Comparison of ENCODE assay signal across 8 cellular contexts in genomic region chr11:110907629-110908028, GRCh38.
DNase-seq lines count a peak whose midpoint lies in the region; ATAC-seq and TF ChIP-seq lines count a peak whose summit lies in the region.

No MANE protein-coding gene starts in this region.

- no peak overlapping the region for H3K4me3 ChIP-seq in AG04450 (ENCODE audit: low read depth, low read length)
- H3K4me3 ChIP-seq in body of pancreas = no peak overlapping the region

- no peaks in the 10 kb centered on the region for H3K4me1 ChIP-seq in body of pancreas

- POLR2A ChIA-PET in AG04450 (lab: Yijun Ruan, JAX) = no interaction called here

- CTCF ChIA-PET in AG04450 (lab: Charles Lee) = no interaction called here

- peaks cover 22% of the 10 kb centered on the region for H3K27me3 Mint-ChIP-seq in dendritic cell treated with granulocyte-macrophage colony-stimulating factor and Interleukin-4, amounts not matched to agents 40 ng/mL and 50 ng/mL, for 4 days

- H3K27ac ChIP-seq in AG04450 (ENCODE audit: low read depth, low read length) (no peak overlapping the region), body of pancreas (no peak overlapping the region), substantia nigra (ENCODE audit: low read depth, low read length, poor library complexity, severe bottlenecking) (no peak overlapping the region)

- no peaks in the 10 kb centered on the region for H3K9me3 Mint-ChIP-seq in dendritic cell treated with granulocyte-macrophage colony-stimulating factor and Interleukin-4, amounts not matched to agents 40 ng/mL and 50 ng/mL, for 4 days

- peak overlapping the region; percentile 34 for H3K27ac Mint-ChIP-seq in dendritic cell treated with granulocyte-macrophage colony-stimulating factor and Interleukin-4, amounts not matched to agents 40 ng/mL and 50 ng/mL, for 4 days

- ATAC-seq in GM18907 (IDR thresholded peaks at IDR 0.05; ENCODE audit: unreplicated experiment) (peak; percentile 58), body of pancreas (no peak)

- H3K36me3 ChIP-seq in body of pancreas (replicated peaks in 1 of 2; ENCODE audit: insufficient read depth in 1 of 2, low read depth in 2 of 2) = no peaks in the 10 kb centered on the region

- H3K27me3 ChIP-seq in AG04450 (ENCODE audit: control insufficient read depth, insufficient read depth, low read length) = no peaks in the 10 kb centered on the region
- no peaks in the 10 kb centered on the region for H3K27me3 ChIP-seq in body of pancreas

- peaks cover 23% of the 10 kb centered on the region for H3K4me1 Mint-ChIP-seq in dendritic cell treated with granulocyte-macrophage colony-stimulating factor and Interleukin-4, amounts not matched to agents 40 ng/mL and 50 ng/mL, for 4 days (ENCODE audit: low read depth)

- TF ChIP-seq CTCF in AG04450 (IDR thresholded peaks at IDR 0.05; ENCODE audit: low read depth, low read length) = no peak
- TF ChIP-seq CTCF in body of pancreas (IDR thresholded peaks at IDR 0.05) = no peak

- intact Hi-C loops in dendritic cell treated with granulocyte-macrophage colony-stimulating factor and Interleukin-4, amounts not matched to agents 40 ng/mL and 50 ng/mL, for 4 days (cut with micrococcal nuclease) = no loop called here
- intact Hi-C loops in body of pancreas (cut with DNase I) = no loop called here

- 33 to 63% methylated on average over 1 of the region's 1 CpG for WGBS in body of pancreas, 2 donors

- no peaks in the 10 kb centered on the region for H3K9me3 ChIP-seq in AG04450 (ENCODE audit: control insufficient read depth, insufficient read depth, low read length)
- no peaks in the 10 kb centered on the region for H3K9me3 ChIP-seq in body of pancreas

- no peak overlapping the region for H3K4me3 Mint-ChIP-seq in dendritic cell treated with granulocyte-macrophage colony-stimulating factor and Interleukin-4, amounts not matched to agents 40 ng/mL and 50 ng/mL, for 4 days

- no peaks in the 10 kb centered on the region for H3K36me3 Mint-ChIP-seq in dendritic cell treated with granulocyte-macrophage colony-stimulating factor and Interleukin-4, amounts not matched to agents 40 ng/mL and 50 ng/mL, for 4 days (ENCODE audit: low read depth)

- DNase-seq in AG04450 (ENCODE audit: low read depth, low spot score) (peak; percentile 89), NOMO-1 treated with DMSO at 0.1 percent for 48 hours (lab: John Stamatoyannopoulos, UW; ENCODE audit: unreplicated experiment) (peak; percentile 98), smooth muscle cell of the brain vasculature (ENCODE audit: low read depth, low spot score) (peak; percentile 80), superior temporal gyrus (ENCODE audit: extremely low spot score) (no peak), body of pancreas (no peak), substantia nigra (lab: John Stamatoyannopoulos, UW) (no peak)

- no peak for TF ChIP-seq POLR2A in body of pancreas (IDR thresholded peaks at IDR 0.05)

Comparison
In these comparisons a context has a peak if more than half of its experiments do, and no peak if none do; other contexts are left out.
1. DNase-seq: peak in AG04450 (single experiment), NOMO-1 treated with DMSO at 0.1 percent for 48 hours (single experiment) and smooth muscle cell of the brain vasculature (single experiment); none in superior temporal gyrus (single experiment), body of pancreas (0 of 4) and substantia nigra (0 of 49).